Comparison of ENCODE assay signal across 16 cellular contexts in genomic region chr16:65667013-65667578, GRCh38.
DNase-seq lines count a peak whose midpoint lies in the region; TF ChIP-seq lines count a peak whose summit lies in the region.
"Had no signal": no experiment of that assay in that cellular context is flagged by ENCODE, and none has a peak within 500 bp of the region (broad histone marks: within the 10 kb centered on the region; RNA-seq: fewer than 3 reads in every experiment).

No MANE protein-coding gene starts in this region.

- POLR2A ChIA-PET in OCI-LY7 (lab: Charles Lee), result interaction anchor here (0.8 kb wide), 1 partner anchor 93 kb away, joined by 3 read pairs; no protein-coding TSS in a partner anchor

- no peak overlapping the region for H3K4me2 ChIP-seq in OCI-LY7 (ENCODE audit: low read length)

- no peaks in the 10 kb centered on the region for H3K9me3 Mint-ChIP-seq in neural crest cell
- peaks cover 8% of the 10 kb centered on the region for H3K9me3 Mint-ChIP-seq in activated T-cell treated with anti-CD3 and anti-CD28 coated beads, Interleukin-2, amount 50 U/mL, for 24 hours

- no peaks in the 10 kb centered on the region for H3K79me2 ChIP-seq in OCI-LY7 (ENCODE audit: insufficient read depth, low read depth, low read length)

- H3K9me3 ChIP-seq in OCI-LY7 (ENCODE audit: low read length), result no peaks in the 10 kb centered on the region
- H3K9me3 ChIP-seq: transverse colon had no signal

- intact Hi-C loops in OCI-LY7 (cut with micrococcal nuclease; ENCODE audit: unreplicated experiment), result no loop called here

- TF ChIP-seq CTCF in OCI-LY7 (conservative IDR thresholded peaks at IDR 0.05; ENCODE audit: low read length) (peak; percentile 59), neural crest cell (conservative IDR thresholded peaks at IDR 0.05) (peak; percentile 26)

- peak overlapping the region; percentile 31 for H3K27ac Mint-ChIP-seq in neural crest cell (ENCODE audit: unreplicated experiment)
- no peak overlapping the region for H3K27ac Mint-ChIP-seq in activated T-cell treated with anti-CD3 and anti-CD28 coated beads, Interleukin-2, amount 50 U/mL, for 24 hours
- H3K27ac Mint-ChIP-seq: memory B cell had no signal

- no peaks in the 10 kb centered on the region for H4K20me1 ChIP-seq in OCI-LY7 (ENCODE audit: insufficient read depth, low read length)

- peak; percentile 58 for DNase-seq in EH (ENCODE audit: low read depth)
- DNase-seq in OCI-LY7 (ENCODE audit: low spot score), result peak; percentile 48
- no peak for DNase-seq in epithelial cell of prostate (ENCODE audit: low read depth, low spot score)
- DNase-seq in neural crest cell (ENCODE audit: low read depth, low spot score), result no peak
- DNase-seq in activated T-cell treated with anti-CD3 and anti-CD28 coated beads, Interleukin-2, amount 50 U/mL, for 24 hours, result no peak
- no peak for DNase-seq in stimulated activated CD4-positive, alpha-beta T cell treated with anti-CD3 and anti-CD28 coated beads, Interleukin-4, amount 100 ng/mL, for 24 hours
- no peak for DNase-seq in effector CD8-positive, alpha-beta T cell (lab: John Stamatoyannopoulos, UW)
- DNase-seq in CD1c-positive myeloid dendritic cell (ENCODE audit: extremely low spot score), result no peak
- DNase-seq: activated T-cell treated with anti-CD3 and anti-CD28 coated beads, Interleukin-2, amount 50 U/mL, for 1 hour; caudate nucleus; DND-41; glutamatergic neuron; NCI-H2029 treated with DMSO at 0.1 percent for 48 hours; retina; transverse colon had no signal

- H3K27ac ChIP-seq in OCI-LY7 (ENCODE audit: low read depth, low read length, poor library complexity, severe bottlenecking), result no peak overlapping the region
- peak overlapping the region; percentile 52 for H3K27ac ChIP-seq in epithelial cell of prostate
- H3K27ac ChIP-seq: transverse colon had no signal

- H3K9me2 ChIP-seq in OCI-LY7 (ENCODE audit: insufficient read depth, low read length), result no peaks in the 10 kb centered on the region

- CTCF ChIA-PET in OCI-LY7 (lab: Charles Lee; ENCODE audit: unreplicated experiment), result no interaction called here

- BruUV-seq in OCI-LY7 (replicated peaks; lab: Mats Ljungman, UMichigan), result no TSS peak

- no peaks in the 10 kb centered on the region for H3K36me3 ChIP-seq in OCI-LY7 (ENCODE audit: insufficient read depth, low read length)
- H3K36me3 ChIP-seq: transverse colon had no signal

- H3K27me3 Mint-ChIP-seq in neural crest cell (ENCODE audit: low read depth), result no peaks in the 10 kb centered on the region
- H3K27me3 Mint-ChIP-seq in activated T-cell treated with anti-CD3 and anti-CD28 coated beads, Interleukin-2, amount 50 U/mL, for 24 hours, result no peaks in the 10 kb centered on the region
- H3K27me3 Mint-ChIP-seq: memory B cell had no signal

- H3K36me3 Mint-ChIP-seq in neural crest cell (ENCODE audit: low read depth), result no peaks in the 10 kb centered on the region
- no peaks in the 10 kb centered on the region for H3K36me3 Mint-ChIP-seq in activated T-cell treated with anti-CD3 and anti-CD28 coated beads, Interleukin-2, amount 50 U/mL, for 24 hours (ENCODE audit: low read depth)
- H3K36me3 Mint-ChIP-seq: memory B cell had no signal

- H3K4me1 ChIP-seq in OCI-LY7 (ENCODE audit: insufficient read depth, low read length, poor library complexity, severe bottlenecking), result no peaks in the 10 kb centered on the region
- H3K4me1 ChIP-seq: transverse colon had no signal

- no peak overlapping the region for H3K4me3 Mint-ChIP-seq in neural crest cell
- H3K4me3 Mint-ChIP-seq in activated T-cell treated with anti-CD3 and anti-CD28 coated beads, Interleukin-2, amount 50 U/mL, for 24 hours, result no peak overlapping the region
- H3K4me3 Mint-ChIP-seq: memory B cell had no signal

- H3K4me1 Mint-ChIP-seq in neural crest cell, result peaks cover 5% of the 10 kb centered on the region
- H3K4me1 Mint-ChIP-seq in activated T-cell treated with anti-CD3 and anti-CD28 coated beads, Interleukin-2, amount 50 U/mL, for 24 hours (ENCODE audit: low read depth), result no peaks in the 10 kb centered on the region
- H3K4me1 Mint-ChIP-seq: memory B cell had no signal

- H3K4me3 ChIP-seq in OCI-LY7 (ENCODE audit: low read depth, low read length, poor library complexity, severe bottlenecking), result no peak overlapping the region
- H3K4me3 ChIP-seq: transverse colon had no signal

- H2AFZ ChIP-seq in OCI-LY7 (ENCODE audit: low read length), result peak overlapping the region; percentile 28; the same call in 1 of the 2 replicates

Comparison
In these comparisons a context has a peak if more than half of its experiments do, and no peak if none do; other contexts are left out.
1. DNase-seq: peak in EH (single experiment) and OCI-LY7 (single experiment); none in epithelial cell of prostate (single experiment), neural crest cell (single experiment), activated T-cell treated with anti-CD3 and anti-CD28 coated beads, Interleukin-2, amount 50 U/mL, for 24 hours (single experiment), stimulated activated CD4-positive, alpha-beta T cell treated with anti-CD3 and anti-CD28 coated beads, Interleukin-4, amount 100 ng/mL, for 24 hours (single experiment), effector CD8-positive, alpha-beta T cell (single experiment) and CD1c-positive myeloid dendritic cell (single experiment).